Comparison of ENCODE assay signal across 23 cellular contexts in the genomic region with DNA sequence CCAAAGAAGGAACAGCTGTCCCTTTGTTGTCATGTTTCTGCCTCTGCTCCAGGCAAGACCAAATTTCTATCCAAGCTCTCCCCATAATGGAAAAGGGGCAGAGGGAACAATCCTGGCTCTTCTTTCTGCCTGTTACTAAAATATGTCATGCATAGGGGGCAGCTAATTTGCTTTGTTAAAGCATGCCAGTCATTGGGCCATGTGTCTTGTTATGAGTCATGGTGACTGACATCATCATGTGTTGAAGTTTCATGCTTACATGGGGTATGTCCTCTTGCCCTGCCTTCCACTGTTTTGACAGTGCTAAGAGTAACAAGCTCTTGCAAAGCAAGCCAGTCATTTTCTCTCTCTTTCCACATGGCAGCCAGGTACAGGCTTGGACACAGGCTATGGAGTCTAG.
"Had no signal": no experiment of that assay in that cellular context is flagged by ENCODE, and none has a peak within 500 bp of the region (broad histone marks: within the 10 kb centered on the region; RNA-seq: fewer than 3 reads in every experiment).

No MANE protein-coding gene starts in this region.

- H3K27ac Mint-ChIP-seq: activated CD4-positive, alpha-beta memory T cell treated with anti-CD3 and anti-CD28 coated beads, Interleukin-2, amount 10 ng/mL, durations not matched to agents 7 days and 5 days; activated CD4-positive, alpha-beta T cell treated with anti-CD3 and anti-CD28 coated beads for 36 hours; activated naive CD4-positive, alpha-beta T cell treated with anti-CD3 and anti-CD28 coated beads, Interleukin-2, amount 10 ng/mL, durations not matched to agents 7 days and 5 days; activated naive CD8-positive, alpha-beta T cell treated with anti-CD3 and anti-CD28 coated beads for 36 hours; activated T-helper 17 cell treated with anti-CD3 and anti-CD28 coated beads, Interleukin-2, amount 50 U/mL, for 72 hours had no signal

- H3K27me3 Mint-ChIP-seq: activated CD4-positive, alpha-beta memory T cell treated with anti-CD3 and anti-CD28 coated beads, Interleukin-2, amount 10 ng/mL, durations not matched to agents 7 days and 5 days; activated CD4-positive, alpha-beta T cell treated with anti-CD3 and anti-CD28 coated beads for 36 hours; activated naive CD4-positive, alpha-beta T cell treated with anti-CD3 and anti-CD28 coated beads, Interleukin-2, amount 10 ng/mL, durations not matched to agents 7 days and 5 days; activated naive CD8-positive, alpha-beta T cell treated with anti-CD3 and anti-CD28 coated beads for 36 hours; activated T-helper 17 cell treated with anti-CD3 and anti-CD28 coated beads, Interleukin-2, amount 50 U/mL, for 72 hours had no signal

- H3K9ac ChIP-seq: SK-N-SH had no signal

- H3K36me3 ChIP-seq: brain microvascular endothelial cell had no signal

- H3K36me3 Mint-ChIP-seq: activated naive CD4-positive, alpha-beta T cell treated with anti-CD3 and anti-CD28 coated beads, Interleukin-2, amount 10 ng/mL, durations not matched to agents 7 days and 5 days; activated naive CD8-positive, alpha-beta T cell treated with anti-CD3 and anti-CD28 coated beads for 36 hours had no signal

- H3K27me3 ChIP-seq: brain microvascular endothelial cell had no signal

- H3K4me1 Mint-ChIP-seq: activated CD4-positive, alpha-beta memory T cell treated with anti-CD3 and anti-CD28 coated beads, Interleukin-2, amount 10 ng/mL, durations not matched to agents 7 days and 5 days; activated CD4-positive, alpha-beta T cell treated with anti-CD3 and anti-CD28 coated beads for 36 hours; activated naive CD4-positive, alpha-beta T cell treated with anti-CD3 and anti-CD28 coated beads, Interleukin-2, amount 10 ng/mL, durations not matched to agents 7 days and 5 days; activated naive CD8-positive, alpha-beta T cell treated with anti-CD3 and anti-CD28 coated beads for 36 hours; activated T-helper 17 cell treated with anti-CD3 and anti-CD28 coated beads, Interleukin-2, amount 50 U/mL, for 72 hours had no signal

- FAIRE-seq: RCC 7860 had no signal

- H3K27ac ChIP-seq: brain microvascular endothelial cell, VCaP had no signal

- ATAC-seq: activated CD4-positive, alpha-beta T cell treated with anti-CD3 and anti-CD28 coated beads for 36 hours; activated T-helper 17 cell treated with anti-CD3 and anti-CD28 coated beads, Interleukin-2, amount 50 U/mL, for 72 hours; PC-3 had no signal

- H3K4me3 Mint-ChIP-seq: activated CD4-positive, alpha-beta memory T cell treated with anti-CD3 and anti-CD28 coated beads, Interleukin-2, amount 10 ng/mL, durations not matched to agents 7 days and 5 days; activated CD4-positive, alpha-beta T cell treated with anti-CD3 and anti-CD28 coated beads for 36 hours; activated naive CD4-positive, alpha-beta T cell treated with anti-CD3 and anti-CD28 coated beads, Interleukin-2, amount 10 ng/mL, durations not matched to agents 7 days and 5 days; activated naive CD8-positive, alpha-beta T cell treated with anti-CD3 and anti-CD28 coated beads for 36 hours; activated T-helper 17 cell treated with anti-CD3 and anti-CD28 coated beads, Interleukin-2, amount 50 U/mL, for 72 hours had no signal

- DNase-seq: activated CD4-positive, alpha-beta memory T cell treated with anti-CD3 and anti-CD28 coated beads, Interleukin-2, amount 10 ng/mL, durations not matched to agents 7 days and 5 days; activated CD4-positive, alpha-beta T cell treated with anti-CD3 and anti-CD28 coated beads for 36 hours; activated CD4-positive, alpha-beta T cell treated with anti-CD3 and anti-CD28 coated beads, Interleukin-2, amount 50 U/mL, for 1 hour; activated CD4-positive, CD25-positive, alpha-beta regulatory T cell; activated gamma-delta T cell; activated naive CD4-positive, alpha-beta T cell treated with anti-CD3 and anti-CD28 coated beads, Interleukin-2, amount 10 ng/mL, durations not matched to agents 7 days and 5 days; activated naive CD8-positive, alpha-beta T cell treated with anti-CD3 and anti-CD28 coated beads for 36 hours; activated T-cell treated with anti-CD3 and anti-CD28 coated beads for 4 hours; activated T-cell treated with anti-CD3 and anti-CD28 coated beads, Interleukin-2, amount 50 U/mL, for 48 hours; brain microvascular endothelial cell; KG1; NCI-H1105; NCI-H1436; NCI-H1694 treated with DMSO at 0.1 percent for 48 hours; NCI-H2081; NCI-H510A treated with DMSO at 0.1 percent for 48 hours; PC-3; SHP77 treated with DMSO at 0.1 percent for 48 hours; SK-N-SH; T-helper 1 cell had no signal

- H3K4me2 ChIP-seq: SK-N-SH had no signal
